Comparison of ENCODE assay signal across 1 cellular context in genomic region chr19:12778905-12779161, GRCh38.
A peak's percentile ranks its signal among the peaks of the same experiment; 100 is the strongest.
TF ChIP-seq lines count a peak whose summit lies in the region.

No MANE protein-coding gene starts in this region.

TF ChIP-seq in HepG2, 621 proteins besides CTCF, POLR2A, EP300 and RAD21 (continues in another document):
- TF ChIP-seq LRRFIP1 (CRISPR knock-in tag; conservative IDR thresholded peaks at IDR 0.05) (no peak), KDM6A (CRISPR knock-in tag; IDR thresholded peaks at IDR 0.05; ENCODE audit: low read depth) (no peak), ZNF605 (CRISPR knock-in tag; IDR thresholded peaks at IDR 0.05) (no peak), SMAD3 (CRISPR knock-in tag; IDR thresholded peaks at IDR 0.05) (0 out of 2 replicates have a peak, but pooled peaks have one; percentile 16), RXRB (CRISPR knock-in tag; IDR thresholded peaks at IDR 0.05; ENCODE audit: borderline replicate concordance) (no peak), LCORL (IDR thresholded peaks at IDR 0.05) (no peak), LCORL (CRISPR knock-in tag; IDR thresholded peaks at IDR 0.05) (peak; percentile 13; the same call in 1 of the 2 replicates), CERS6 (CRISPR knock-in tag; IDR thresholded peaks at IDR 0.05) (no peak), HMGXB3 (CRISPR knock-in tag; IDR thresholded peaks at IDR 0.05; ENCODE audit: borderline replicate concordance) (no peak), ZNF570 (CRISPR knock-in tag; IDR thresholded peaks at IDR 0.05; ENCODE audit: borderline replicate concordance) (no peak), THRA (CRISPR knock-in tag; IDR thresholded peaks at IDR 0.05; ENCODE audit: borderline replicate concordance) (no peak), ZNF616 (CRISPR knock-in tag; IDR thresholded peaks at IDR 0.05; ENCODE audit: low read depth) (no peak), ZBTB20 (CRISPR knock-in tag; IDR thresholded peaks at IDR 0.05; ENCODE audit: borderline replicate concordance, low read depth) (no peak), TFDP2 (CRISPR knock-in tag; IDR thresholded peaks at IDR 0.05) (no peak), CCAR2 (optimal IDR thresholded peaks at IDR 0.05; ENCODE audit: low read depth, low read length) (no peak), MXD3 (CRISPR knock-in tag; IDR thresholded peaks at IDR 0.05) (no peak), DZIP1 (CRISPR knock-in tag; IDR thresholded peaks at IDR 0.05) (no peak), ZNF678 (CRISPR knock-in tag; IDR thresholded peaks at IDR 0.05) (no peak), ZNF30 (CRISPR knock-in tag; IDR thresholded peaks at IDR 0.05) (no peak), GABPA (IDR thresholded peaks at IDR 0.05; ENCODE audit: low read depth, low read length) (no peak), GABPA (CRISPR knock-in tag; IDR thresholded peaks at IDR 0.05; ENCODE audit: low read depth) (no peak), ZGPAT (CRISPR knock-in tag; IDR thresholded peaks at IDR 0.05) (0 out of 2 replicates have a peak, but pooled peaks have one; percentile 10), PLRG1 (conservative IDR thresholded peaks at IDR 0.05) (no peak), PAX8 (CRISPR knock-in tag; IDR thresholded peaks at IDR 0.05; ENCODE audit: borderline replicate concordance) (no peak), CEBPZ (IDR thresholded peaks at IDR 0.05; ENCODE audit: low read length) (no peak)
